ENCODE assay signal across 17 cellular contexts in genomic region chr7:353746-354325, GRCh38.
DNase-seq lines count a peak whose midpoint lies in the region; ATAC-seq, FAIRE-seq and TF ChIP-seq lines count a peak whose summit lies in the region.
"Had no signal": no experiment of that assay in that cellular context is flagged by ENCODE, and none has a peak within 500 bp of the region (broad histone marks: within the 10 kb centered on the region; RNA-seq: fewer than 3 reads in every experiment).

No MANE protein-coding gene starts in this region.

- H3K36me3 ChIP-seq in right lobe of liver = no peaks in the 10 kb centered on the region
- H3K36me3 ChIP-seq: brain microvascular endothelial cell, thoracic aorta had no signal

- TF ChIP-seq POLR2A in right lobe of liver (IDR thresholded peaks at IDR 0.05) = no peak

- no peak overlapping the region for H3K4me3 ChIP-seq in dorsolateral prefrontal cortex
- H3K4me3 ChIP-seq in right lobe of liver = no peak overlapping the region
- H3K4me3 ChIP-seq: thoracic aorta had no signal

- TF ChIP-seq CTCF in dorsolateral prefrontal cortex (IDR thresholded peaks at IDR 0.05 in 54 of 56, conservative IDR thresholded peaks at IDR 0.05 in 2 of 56; ENCODE audit: low read depth in 1 of 56, partially characterized antibody in 56 of 56) (no peak), right lobe of liver (IDR thresholded peaks at IDR 0.05) (no peak)

- intact Hi-C loops in dorsolateral prefrontal cortex (cut with DNase I) = no loop called here
- intact Hi-C loops in right lobe of liver (cut with DNase I) = no loop called here

- H3K27ac ChIP-seq in dorsolateral prefrontal cortex (no peak overlapping the region), right lobe of liver (no peak overlapping the region)
- H3K27ac ChIP-seq: brain microvascular endothelial cell, thoracic aorta had no signal

- H3K27me3 ChIP-seq in dorsolateral prefrontal cortex (peaks cover 0 to 7% (median 0%) of the 10 kb centered on the region in 45 donors), right lobe of liver (no peaks in the 10 kb centered on the region)
- H3K27me3 ChIP-seq: brain microvascular endothelial cell had no signal

- H3K9me3 ChIP-seq in right lobe of liver = no peaks in the 10 kb centered on the region
- H3K9me3 ChIP-seq: thoracic aorta had no signal

- FAIRE-seq in HTR-8/SVneo (lab: Jason Lieb, UNC) = peak; percentile 4
- FAIRE-seq: endometrium had no signal

- DNase-seq in AG08395 (ENCODE audit: low spot score) = peak; percentile 57
- DNase-seq in HTR-8/SVneo (ENCODE audit: insufficient read length, low spot score) = peak; percentile 66
- DNase-seq in dorsolateral prefrontal cortex = peak in 6 of 10 donors; percentile 39 to 73 (median 57)
- DNase-seq in occipital lobe (lab: John Stamatoyannopoulos, UW) = peak; percentile 20
- no peak for DNase-seq in right lobe of liver
- DNase-seq in NCI-H774 (lab: John Stamatoyannopoulos, UW) = no peak
- DNase-seq: brain microvascular endothelial cell; IMR-90; NCI-H1436; NCI-H82; RPMI8226; stimulated activated CD4-positive, alpha-beta T cell treated with anti-CD3 and anti-CD28 coated beads, Interleukin-12 subunit alpha, Interleukin-12 subunit beta, amount 100 ng/mL, for 4 hours; T-helper 2 cell had no signal

- 83% methylated on average over 7 of the region's 28 CpGs for WGBS in right lobe of liver (ENCODE audit: insufficient coverage, low coverage, low lambda C conversion rate, missing lambda C conversion rate)

- ATAC-seq in right lobe of liver (no peak), GM21381 (IDR thresholded peaks at IDR 0.05; ENCODE audit: unreplicated experiment) (no peak), HG03175 (IDR thresholded peaks at IDR 0.05; ENCODE audit: unreplicated experiment) (no peak)

- H3K4me1 ChIP-seq in right lobe of liver = no peaks in the 10 kb centered on the region

Comparison
In these comparisons a context has a peak if more than half of its experiments do, and no peak if none do; other contexts are left out.
1. DNase-seq: peak in AG08395 (single experiment), HTR-8/SVneo (single experiment), dorsolateral prefrontal cortex (6 of 10) and occipital lobe (single experiment); none in right lobe of liver (0 of 3) and NCI-H774 (single experiment).